In the genomic region with DNA sequence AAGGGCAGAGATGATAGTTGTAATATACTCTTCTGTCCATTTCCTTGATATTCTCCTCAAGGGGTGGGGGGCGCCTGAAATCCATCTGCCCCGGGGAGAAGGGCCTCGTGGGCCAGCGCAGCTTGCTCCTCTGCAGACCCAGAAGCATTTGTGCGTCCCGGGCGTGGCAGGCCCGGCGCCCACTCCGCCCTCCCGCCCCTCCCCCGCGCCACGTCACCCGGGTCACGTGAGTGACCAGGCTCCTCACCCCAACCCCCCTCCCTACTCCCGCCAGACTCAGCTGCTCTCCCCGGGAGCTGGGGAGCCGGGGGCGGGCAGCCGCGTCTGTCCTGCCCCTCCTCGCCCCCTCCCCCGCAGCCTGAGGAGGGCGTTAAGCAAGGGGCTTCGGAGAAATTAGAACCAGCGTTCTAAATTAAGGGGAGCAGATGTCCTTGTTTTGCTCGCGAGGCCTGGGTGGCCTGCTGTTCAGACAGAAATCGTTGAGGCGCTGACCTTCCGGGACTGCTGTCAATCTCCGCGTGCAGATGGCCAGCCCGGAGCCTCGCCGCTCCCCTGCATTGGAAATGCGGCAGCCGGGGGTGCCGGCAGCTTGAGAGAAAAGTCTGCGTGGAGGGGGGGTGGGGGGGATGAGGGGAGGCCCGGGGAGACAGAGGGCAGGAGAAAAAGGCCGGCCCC, we compare ENCODE assay signal across 8 cellular contexts.
DNase-seq lines count a peak whose midpoint lies in the region; ATAC-seq and TF ChIP-seq lines count a peak whose summit lies in the region.

No MANE protein-coding gene starts in this region.

- no peaks in the 10 kb centered on the region for H3K27me3 ChIP-seq in mucosa of stomach (ENCODE audit: control insufficient read depth, insufficient read depth, low read length)

- peak overlapping the region; percentile 50 for H3K4me3 ChIP-seq in mucosa of stomach (ENCODE audit: low read length)

- H3K36me3 ChIP-seq in mucosa of stomach (ENCODE audit: control insufficient read depth, insufficient read depth, low read length), result no peaks in the 10 kb centered on the region

- DNase-seq in GM13976 (ENCODE audit: low spot score) (peak; percentile 88), NCI-H774 (lab: John Stamatoyannopoulos, UW) (peak; percentile 74)
- DNase-seq in activated T-cell treated with anti-CD3 and anti-CD28 coated beads, Interleukin-2, amount 50 U/mL, for 1 hour, result peak; percentile 72
- peak; percentile 46 to 57 for DNase-seq in stimulated activated CD8-positive, alpha-beta memory T cell treated with anti-CD3 and anti-CD28 coated beads, Interleukin-4, amount 100 ng/mL, for 1 hour (ENCODE audit: low read depth in 2 of 2, low spot score in 1 of 2)

- H3K4me1 ChIP-seq in mucosa of stomach (ENCODE audit: control insufficient read depth, insufficient read depth, low read length), result peaks cover 27% of the 10 kb centered on the region

- ATAC-seq in HG02852 (IDR thresholded peaks at IDR 0.05; ENCODE audit: unreplicated experiment) (peak; percentile 67), esophagus mucosa (peak; percentile 82), HG03469 (IDR thresholded peaks at IDR 0.05; ENCODE audit: unreplicated experiment) (no peak)

- H3K9me3 ChIP-seq in mucosa of stomach (ENCODE audit: control insufficient read depth, low read length), result no peaks in the 10 kb centered on the region

- in situ Hi-C loops in GM13976 (cut with MboI; ENCODE audit: low sequenced_read_pairs, unreplicated experiment), result no loop called here

- H3K9ac ChIP-seq in mucosa of stomach (ENCODE audit: low read length), result peak overlapping the region; percentile 77

- no peak for TF ChIP-seq CTCF in GM13976 (IDR thresholded peaks at IDR 0.05; ENCODE audit: borderline replicate concordance, control extremely low read depth, extremely low read depth, insufficient read depth, missing control alignments)
